8 cellular contexts compared by ENCODE assay signal in genomic region chr4:176002007-176002623, GRCh38.
DNase-seq lines count a peak whose midpoint lies in the region; ATAC-seq, FAIRE-seq and TF ChIP-seq lines count a peak whose summit lies in the region.

No MANE protein-coding gene starts in this region.

- ATAC-seq in HG02885 (IDR thresholded peaks at IDR 0.05; ENCODE audit: poor library complexity, unreplicated experiment) = peak; percentile 84
- peak; percentile 31 for ATAC-seq in mucosa of descending colon
- no peak for ATAC-seq in HG02763 (IDR thresholded peaks at IDR 0.05; ENCODE audit: unreplicated experiment)

- intact Hi-C loops in mucosa of descending colon (cut with DNase I, micrococcal nuclease) = no loop called here

- FAIRE-seq in urothelium cell line (lab: Jason Lieb, UNC) = no peak

- H3K27ac ChIP-seq in 22Rv1 = peak overlapping the region; percentile 72
- H3K27ac ChIP-seq in Peyer's patch = peak overlapping the region in 1 of 4 donors; percentile 47

- H3K4me1 ChIP-seq in Peyer's patch = peaks cover 0 to 7% (median 0%) of the 10 kb centered on the region in 4 donors
- no peaks in the 10 kb centered on the region for H3K4me1 ChIP-seq in mucosa of descending colon (ENCODE audit: low read depth)

- H3K9me3 ChIP-seq in Peyer's patch (no peaks in the 10 kb centered on the region), mucosa of descending colon (no peaks in the 10 kb centered on the region)

- peak overlapping the region; percentile 42 for H3K4me3 ChIP-seq in GM12864 (ENCODE audit: low read depth, low read length)
- peak overlapping the region; percentile 35 to 53 (median 50) for H3K4me3 ChIP-seq in Peyer's patch
- H3K4me3 ChIP-seq in mucosa of descending colon = no peak overlapping the region

- DNase-seq in GM12864 (ENCODE audit: low read depth) = no peak
- peak in 2 of 3 donors; percentile 47 to 50 for DNase-seq in Peyer's patch
- DNase-seq in ecto neural progenitor cell (ENCODE audit: low spot score) = peak; percentile 76
- DNase-seq in mucosa of descending colon = peak in 2 of 3 donors; percentile 6 to 33
- peak; percentile 58 for DNase-seq in urothelium cell line (ENCODE audit: low spot score)

- no peaks in the 10 kb centered on the region for H3K36me3 ChIP-seq in Peyer's patch
- H3K36me3 ChIP-seq in mucosa of descending colon (ENCODE audit: low read depth) = no peaks in the 10 kb centered on the region

- no peaks in the 10 kb centered on the region for H3K27me3 ChIP-seq in Peyer's patch

- no peak for TF ChIP-seq POLR2A in Peyer's patch (IDR thresholded peaks at IDR 0.05)

- TF ChIP-seq CTCF in 22Rv1 (IDR thresholded peaks at IDR 0.05) (no peak), GM12864 (IDR thresholded peaks at IDR 0.05; ENCODE audit: low read depth, low read length, missing control alignments) (no peak), Peyer's patch (IDR thresholded peaks at IDR 0.05) (no peak), mucosa of descending colon (IDR thresholded peaks at IDR 0.05) (no peak)
